Comparison of ENCODE assay signal across 8 cellular contexts in the genomic region with DNA sequence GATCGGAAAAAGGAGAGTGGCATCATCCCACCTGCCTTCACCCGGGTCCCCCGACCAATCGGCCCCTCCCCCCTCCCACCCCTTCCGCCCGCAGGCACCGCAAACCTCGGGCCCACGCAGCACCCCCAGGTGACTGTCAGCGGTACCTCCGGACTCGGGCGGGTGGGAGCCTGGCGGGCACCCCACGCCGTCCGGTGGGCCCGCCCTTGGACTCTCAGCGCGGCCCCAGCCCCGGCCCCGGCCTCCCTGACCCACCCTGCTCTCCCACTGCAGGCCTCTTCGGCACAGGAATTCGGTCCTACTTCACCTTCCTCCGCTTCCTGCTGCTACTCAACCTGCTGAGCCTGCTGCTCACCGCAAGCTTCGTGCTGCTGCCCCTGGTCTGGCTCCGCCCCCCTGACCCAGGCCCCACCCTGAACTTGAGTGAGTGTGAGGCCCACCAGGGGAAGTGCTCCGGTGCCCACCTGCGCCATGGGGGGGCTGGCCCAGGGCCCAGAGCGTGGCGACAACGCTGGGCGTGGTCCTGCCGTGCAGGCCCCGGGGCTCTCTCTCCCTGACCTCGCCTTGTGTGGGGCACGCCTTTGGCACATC. TPM values are rescaled to one million over a fixed set of nuclear protein-coding genes. Genes with fewer than 3 reads are reported as not detected.
DNase-seq lines count a peak whose midpoint lies in the region; ATAC-seq, FAIRE-seq and TF ChIP-seq lines count a peak whose summit lies in the region.

No MANE protein-coding gene starts in this region.

- H3K79me2 ChIP-seq in PC-9 (ENCODE audit: low read depth): peaks cover 6% of the 10 kb centered on the region

- H3K27ac Mint-ChIP-seq in nephron: no peak overlapping the region

- peaks cover 13% of the 10 kb centered on the region for H3K4me1 ChIP-seq in PC-9 (replicated peaks; ENCODE audit: insufficient read depth)

- no peaks in the 10 kb centered on the region for H4K20me1 ChIP-seq in PC-9 (ENCODE audit: insufficient read depth)

- no peak overlapping the region for H3K27ac ChIP-seq in PC-9

- peaks cover 30% of the 10 kb centered on the region for H3K27me3 Mint-ChIP-seq in nephron (ENCODE audit: low read depth)

- no peak for ATAC-seq in HG03045 (IDR thresholded peaks at IDR 0.05; ENCODE audit: unreplicated experiment)
- no peak for ATAC-seq in GM18861 (IDR thresholded peaks at IDR 0.05; ENCODE audit: unreplicated experiment)

- H2AFZ ChIP-seq in PC-9: peak overlapping the region; percentile 71; the same call in 1 of the 2 replicates

- H3K4me1 Mint-ChIP-seq in nephron: peaks cover 14% of the 10 kb centered on the region

- no peaks in the 10 kb centered on the region for H3K9me2 ChIP-seq in PC-9 (ENCODE audit: insufficient read depth)

- POLR2A ChIA-PET in PC-9 (lab: Charles Lee; ENCODE audit: unreplicated experiment): no interaction called here

- H3K4me3 ChIP-seq in PC-9: peak overlapping the region; percentile 60
- H3K4me3 ChIP-seq in bronchial epithelial cell (ENCODE audit: low read depth, low read length): peak overlapping the region; percentile 38

- H3F3A ChIP-seq in PC-9 (ENCODE audit: insufficient read depth, low read depth): peaks cover 19% of the 10 kb centered on the region; the same call in 1 of the 2 replicates

- no peak for DNase-seq in GM18507 (ENCODE audit: extremely low spot score, insufficient read length, low read depth)
- DNase-seq in PC-9: peak; percentile 62 to 76
- DNase-seq in bronchial epithelial cell (ENCODE audit: low read depth): no peak
- DNase-seq in pons (ENCODE audit: low spot score): no peak
- no peak for DNase-seq in retina

- peak overlapping the region in 2 of 3 experiments; percentile 16 to 59 for H3K4me3 Mint-ChIP-seq in nephron

- H3K27me3 ChIP-seq in PC-9 (ENCODE audit: insufficient read depth, low read depth) (no peaks in the 10 kb centered on the region), bronchial epithelial cell (ENCODE audit: control insufficient read depth, insufficient read depth, low read length) (no peaks in the 10 kb centered on the region)

- H3K36me3 ChIP-seq in PC-9 (ENCODE audit: low read depth) (no peaks in the 10 kb centered on the region), bronchial epithelial cell (ENCODE audit: control insufficient read depth, insufficient read depth, low read length) (no peaks in the 10 kb centered on the region)

- H3K9me3 ChIP-seq in PC-9 (ENCODE audit: insufficient read depth, low read depth): no peaks in the 10 kb centered on the region

- TF ChIP-seq CTCF in PC-9 (conservative IDR thresholded peaks at IDR 0.05) (no peak), bronchial epithelial cell (IDR thresholded peaks at IDR 0.05; ENCODE audit: insufficient read depth, low read length, severe bottlenecking) (no peak), nephron (IDR thresholded peaks at IDR 0.05; ENCODE audit: unreplicated experiment in 3 of 3) (no peak)

- no TSS peak for BruUV-seq in PC-9 (replicated peaks; lab: Mats Ljungman, UMichigan)

- peak overlapping the region; percentile 70 for H3K4me2 ChIP-seq in PC-9

- CTCF ChIA-PET in PC-9 (lab: Charles Lee): no interaction called here

- no peaks in the 10 kb centered on the region for H3K36me3 Mint-ChIP-seq in nephron (ENCODE audit: low read depth)

- intact Hi-C loops in PC-9 (cut with micrococcal nuclease; ENCODE audit: unreplicated experiment): no loop called here

- FAIRE-seq in GM18507 (lab: Jason Lieb, UNC) (peak; percentile 82), bronchial epithelial cell (lab: Jason Lieb, UNC) (no peak)

- no peaks in the 10 kb centered on the region for H3K9me3 Mint-ChIP-seq in nephron

RNA-seq across cellular contexts. Expression of gene TMC8, which starts 1.6 kb away (rescaled TPM):
- total RNA-seq in PC-9 (2021): 1.9 and 2.6 TPM in 2 replicates
- total RNA-seq in bronchial epithelial cell: under 0.01 TPM in 1 of 2 replicates, not detected in the other

RNA-seq across cellular contexts. Expression of gene TMC6, which starts 3.6 kb away (rescaled TPM):
- total RNA-seq in PC-9 (2021) (97.7 and 116 TPM in 2 replicates), bronchial epithelial cell (42.9 and 51.7 TPM in 2 replicates)

RNA-seq across cellular contexts. Expression of gene C17orf99, which starts 14.0 kb away (rescaled TPM):
- not detected in 2 replicates for total RNA-seq in PC-9 (2021)
- total RNA-seq in bronchial epithelial cell: 0.13 TPM in 1 of 2 replicates, not detected in the other

RNA-seq across cellular contexts. Expression of gene SYNGR2, which starts 36.2 kb away (rescaled TPM):
- total RNA-seq in PC-9 (2021) (91.9 and 95.0 TPM in 2 replicates), bronchial epithelial cell (41.9 and 51.0 TPM in 2 replicates)

RNA-seq across cellular contexts. Expression of gene TK1, which starts 54.7 kb away (rescaled TPM):
- total RNA-seq in PC-9 (2021): 137 and 147 TPM in 2 replicates
- total RNA-seq in bronchial epithelial cell: 0.79 and 2.9 TPM in 2 replicates

Comparison
In these comparisons a context has a peak if more than half of its experiments do, and no peak if none do; other contexts are left out.
1. DNase-seq: peak in PC-9 (2 of 2); none in GM18507 (single experiment), bronchial epithelial cell (single experiment), pons (single experiment) and retina (single experiment).